8 cellular contexts compared by ENCODE assay signal in the genomic region with DNA sequence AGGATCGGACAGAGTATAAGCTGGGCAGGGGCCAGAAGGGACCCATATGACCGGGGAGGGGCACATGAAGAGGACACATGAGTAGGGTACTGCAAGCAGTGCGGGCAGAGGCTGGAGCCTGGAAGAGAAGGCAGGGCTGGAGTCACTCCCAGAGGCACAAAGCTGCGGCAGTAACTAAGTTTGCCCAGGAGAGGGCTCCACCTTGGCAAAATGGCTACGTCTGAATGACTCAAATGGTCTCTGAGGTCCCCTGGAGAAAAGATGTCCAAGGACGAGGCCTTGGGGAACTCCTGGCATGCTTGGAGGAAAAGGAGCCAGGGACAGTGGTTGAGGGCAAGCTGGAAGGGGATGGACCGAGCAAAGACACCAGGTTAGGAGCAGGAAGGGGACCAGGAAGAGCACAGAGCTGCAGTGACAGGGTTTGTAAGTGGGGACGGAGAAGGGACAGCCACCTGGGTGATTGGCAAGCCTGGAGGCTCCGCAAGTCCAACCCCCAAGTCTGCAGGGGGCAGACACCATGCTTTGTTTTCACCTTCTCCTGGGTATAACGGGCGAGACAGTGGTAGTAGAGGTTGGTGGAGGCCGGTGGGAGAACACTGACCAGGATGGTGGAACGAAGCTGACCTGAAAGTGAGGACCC. TPM values are rescaled to one million over a fixed set of nuclear protein-coding genes. Genes with fewer than 3 reads are reported as not detected.
A peak's percentile ranks its signal among the peaks of the same experiment; 100 is the strongest.
DNase-seq lines count a peak whose midpoint lies in the region; ATAC-seq and TF ChIP-seq lines count a peak whose summit lies in the region.

No MANE protein-coding gene starts in this region.

- no peaks in the 10 kb centered on the region for H3K36me3 ChIP-seq in ascending aorta
- no peaks in the 10 kb centered on the region for H3K36me3 ChIP-seq in spleen

- ATAC-seq in T-helper 17 cell (peak; percentile 74), GM18511 (IDR thresholded peaks at IDR 0.05; ENCODE audit: unreplicated experiment) (no peak), HG02642 (IDR thresholded peaks at IDR 0.05; ENCODE audit: poor library complexity, unreplicated experiment) (no peak)

- H3K4me1 ChIP-seq in ascending aorta (no peaks in the 10 kb centered on the region), spleen (peaks cover 0 to 3% (median 0%) of the 10 kb centered on the region in 6 donors)

- H3K4me1 Mint-ChIP-seq in T-helper 17 cell = peaks cover 8% of the 10 kb centered on the region

- H3K4me3 ChIP-seq in NB4 (ENCODE audit: low read depth, low read length) = no peak overlapping the region
- H3K4me3 ChIP-seq in ascending aorta = no peak overlapping the region
- H3K4me3 ChIP-seq in spleen = no peak overlapping the region

- WGBS in spleen, 5 donors = 31 to 39% (median 31%) methylated on average over 13 of the region's 13 CpGs

- TF ChIP-seq POLR2A in NB4 (IDR thresholded peaks at IDR 0.05; ENCODE audit: extremely low read depth, insufficient read length) = no peak
- TF ChIP-seq POLR2A in spleen (IDR thresholded peaks at IDR 0.05) = no peak

- no peaks in the 10 kb centered on the region for H3K27me3 ChIP-seq in ascending aorta
- H3K27me3 ChIP-seq in spleen (replicated peaks in 1 of 7) = peaks cover 0 to 52% (median 0%) of the 10 kb centered on the region in 7 donors

- H3K27ac Mint-ChIP-seq in T-helper 17 cell = no peak overlapping the region

- TF ChIP-seq CTCF in GM10266 (IDR thresholded peaks at IDR 0.05; ENCODE audit: control insufficient read depth, insufficient read depth, low read depth, missing control alignments) (peak; percentile 81), NB4 (IDR thresholded peaks at IDR 0.05; ENCODE audit: low read depth, low read length) (peak; percentile 92), ascending aorta (IDR thresholded peaks at IDR 0.05) (peak; percentile 44 to 68 (median 64)), spleen (IDR thresholded peaks at IDR 0.05 in 8 of 11, conservative IDR thresholded peaks at IDR 0.05 in 3 of 11) (peak; percentile 55 to 86 (median 78))

- H3K9me3 ChIP-seq in T-helper 17 cell (ENCODE audit: control insufficient read depth, low read length, poor library complexity, severe bottlenecking) = no peaks in the 10 kb centered on the region
- no peaks in the 10 kb centered on the region for H3K9me3 ChIP-seq in ascending aorta
- H3K9me3 ChIP-seq in spleen = no peaks in the 10 kb centered on the region

- H3K27me3 Mint-ChIP-seq in T-helper 17 cell = peaks cover 57% of the 10 kb centered on the region

- intact Hi-C loops in ascending aorta (cut with DNase I) = loop anchor here (10.0 kb wide), 1 partner anchor 292 kb away; no protein-coding TSS in a partner anchor
- intact Hi-C loops in spleen (cut with DNase I; ENCODE audit: low total_unique reads) = no loop called here

- H3K4me3 Mint-ChIP-seq in T-helper 17 cell = no peak overlapping the region

- DNase-seq in GM10266 (ENCODE audit: extremely low spot score) = peak; percentile 85
- peak; percentile 68 for DNase-seq in NB4 (ENCODE audit: low read depth)
- peak; percentile 23 to 42 (median 28) for DNase-seq in T-helper 17 cell
- peak in 1 of 2 donors; percentile 68 for DNase-seq in ascending aorta (ENCODE audit: low spot score in 2 of 2)
- peak in 36 of 51 donors; percentile 5 to 64 (median 32) for DNase-seq in hypothalamus (lab: John Stamatoyannopoulos, UW)
- DNase-seq in spleen = peak; percentile 80

- peaks cover 13% of the 10 kb centered on the region for H3K36me3 Mint-ChIP-seq in T-helper 17 cell (ENCODE audit: low read depth)

- H3K27ac ChIP-seq in ascending aorta (no peak overlapping the region), spleen (no peak overlapping the region)

RNA-seq across cellular contexts. Expression of a gene that starts 43.1 kb away (rescaled TPM):
- not detected for total RNA-seq in T-helper 17 cell
- total RNA-seq in ascending aorta = not detected
- total RNA-seq in spleen = not detected
- polyA plus RNA-seq in spleen = not detected
